14 cellular contexts compared by ENCODE assay signal in genomic region chr14:81187832-81188522, GRCh38. TPM values are rescaled to one million over a fixed set of nuclear protein-coding genes. Genes with fewer than 3 reads are reported as not detected.
A peak's percentile ranks its signal among the peaks of the same experiment; 100 is the strongest.
DNase-seq lines count a peak whose midpoint lies in the region; ATAC-seq, FAIRE-seq and TF ChIP-seq lines count a peak whose summit lies in the region.
"Had no signal": no experiment of that assay in that cellular context is flagged by ENCODE, and none has a peak within 500 bp of the region (broad histone marks: within the 10 kb centered on the region; RNA-seq: fewer than 3 reads in every experiment).

No MANE protein-coding gene starts in this region.

- peak; percentile 64 for ATAC-seq in GM18508 (IDR thresholded peaks at IDR 0.05; ENCODE audit: insufficient read depth, unreplicated experiment)
- ATAC-seq in GM19452 (IDR thresholded peaks at IDR 0.05; ENCODE audit: unreplicated experiment), result peak; percentile 95
- ATAC-seq in HG02943 (IDR thresholded peaks at IDR 0.05; ENCODE audit: low read depth, unreplicated experiment), result peak; percentile 69

- no peak for DNase-seq in substantia nigra (lab: John Stamatoyannopoulos, UW)
- DNase-seq in NCI-H2029 (lab: John Stamatoyannopoulos, UW), result no peak
- DNase-seq in HUDEP-2 (lab: John Stamatoyannopoulos, UW; ENCODE audit: unreplicated experiment in 76 of 76), result no peak
- no peak for DNase-seq in GM12891 (ENCODE audit: insufficient read length, low spot score)
- DNase-seq: activated CD4-positive, CD25-positive, alpha-beta regulatory T cell; amniotic stem cell; endodermal cell; NCI-H2081 had no signal

- no peak for FAIRE-seq in GM12891 (lab: Jason Lieb, UNC)

- peak overlapping the region; percentile 49 for H3K27ac ChIP-seq in KOPT-K1 (ENCODE audit: low read depth, low read length, poor library complexity, severe bottlenecking)
- no peak overlapping the region for H3K27ac ChIP-seq in substantia nigra (ENCODE audit: low read depth, low read length, poor library complexity, severe bottlenecking)
- H3K27ac ChIP-seq: BLaER1 treated with 17β-estradiol and CSF1 and Interleukin-3, amounts not matched to agents 10 nM and 100 nM; skin epidermis had no signal

- no peak for TF ChIP-seq POLR2A in GM12891 (IDR thresholded peaks at IDR 0.05; ENCODE audit: low read depth, low read length)

- H3K9me3 ChIP-seq in KOPT-K1 (ENCODE audit: insufficient read depth, low read length, poor library complexity, severe bottlenecking), result no peaks in the 10 kb centered on the region
- H3K9me3 ChIP-seq: BLaER1 treated with 17β-estradiol and CSF1 and Interleukin-3, amounts not matched to agents 10 nM and 100 nM had no signal

- H3K36me3 ChIP-seq in KOPT-K1 (ENCODE audit: insufficient read depth, low read length), result peaks cover 82% of the 10 kb centered on the region

TF ChIP-seq in GM12891, 5 proteins besides CTCF, POLR2A, EP300 and RAD21:
- TF ChIP-seq POLR2AphosphoS5 (IDR thresholded peaks at IDR 0.05; ENCODE audit: low read depth, low read length), result no peak
- no peak for TF ChIP-seq TAF1 (IDR thresholded peaks at IDR 0.05; ENCODE audit: low read depth, low read length)
- TF ChIP-seq POU2F2 (IDR thresholded peaks at IDR 0.05; ENCODE audit: low read depth, low read length), result no peak
- no peak for TF ChIP-seq PAX5 (IDR thresholded peaks at IDR 0.05; ENCODE audit: insufficient read depth, low read length, severe bottlenecking)
- TF ChIP-seq SPI1 (IDR thresholded peaks at IDR 0.05; ENCODE audit: low read depth, low read length), result no peak

RNA-seq across cellular contexts. Expression of gene GTF2A1, which starts 32.8 kb away (rescaled TPM):
- polyA plus RNA-seq in GM12891 (2012; ENCODE audit: low read depth, missing spikeins), result 7.8 TPM
